30 cellular contexts compared by ENCODE assay signal in the genomic region with DNA sequence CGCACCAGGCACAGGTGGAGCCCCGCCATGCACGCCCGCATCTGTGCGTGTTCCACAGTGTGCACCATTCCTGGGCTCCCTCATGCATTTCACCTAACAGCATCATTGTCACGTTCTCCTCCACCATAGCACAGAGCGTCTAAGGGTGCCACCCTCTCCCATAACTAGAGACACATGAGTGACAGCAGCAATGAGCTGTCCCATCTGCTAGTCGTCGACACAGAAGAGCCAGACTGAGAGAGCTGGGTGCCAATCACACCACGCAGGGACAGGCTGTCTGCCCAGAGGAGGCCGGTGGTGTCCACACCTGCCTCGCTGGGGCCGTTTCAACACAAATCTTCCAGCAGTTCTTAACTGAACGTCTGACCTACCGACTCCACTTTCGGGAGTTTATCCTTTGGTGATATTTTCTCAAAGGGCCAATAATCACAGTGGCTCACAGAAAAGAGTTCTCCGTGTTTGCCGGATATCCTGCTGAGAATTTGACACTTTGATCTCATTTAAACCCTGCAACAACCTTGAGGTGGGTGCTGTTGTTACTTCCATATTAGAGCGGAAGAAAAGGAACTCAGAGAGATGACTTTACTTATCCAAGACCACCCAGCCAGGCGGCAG. TPM values are rescaled to one million over a fixed set of nuclear protein-coding genes. Genes with fewer than 3 reads are reported as not detected.
"Had no signal": no experiment of that assay in that cellular context is flagged by ENCODE, and none has a peak within 500 bp of the region (broad histone marks: within the 10 kb centered on the region; RNA-seq: fewer than 3 reads in every experiment).

No MANE protein-coding gene starts in this region.

- H3K4me3 ChIP-seq: adrenal gland, breast epithelium, PC-9 had no signal

- H3K4me1 ChIP-seq: adrenal gland, breast epithelium had no signal

- H3K36me3 ChIP-seq: adrenal gland, breast epithelium, WERI-Rb-1 had no signal

- H3K9me3 ChIP-seq: adrenal gland, breast epithelium had no signal

- H3K36me3 Mint-ChIP-seq: activated naive CD4-positive, alpha-beta T cell treated with anti-CD3 and anti-CD28 coated beads, Interleukin-2, amount 10 ng/mL, durations not matched to agents 7 days and 5 days; activated naive CD8-positive, alpha-beta T cell treated with anti-CD3 and anti-CD28 coated beads, Interleukin-2, amount 10 ng/mL, durations not matched to agents 7 days and 5 days had no signal

- H2AFZ ChIP-seq: PC-9 had no signal

- H3K27ac ChIP-seq: adrenal gland, breast epithelium, PC-9, WERI-Rb-1 had no signal

- H3K4me1 Mint-ChIP-seq: activated CD4-positive, alpha-beta memory T cell treated with anti-CD3 and anti-CD28 coated beads, Interleukin-2, amount 10 ng/mL, durations not matched to agents 7 days and 5 days; activated CD4-positive, alpha-beta T cell treated with anti-CD3 and anti-CD28 coated beads for 36 hours; activated naive CD4-positive, alpha-beta T cell treated with anti-CD3 and anti-CD28 coated beads, Interleukin-2, amount 10 ng/mL, durations not matched to agents 7 days and 5 days; activated naive CD8-positive, alpha-beta T cell treated with anti-CD3 and anti-CD28 coated beads, Interleukin-2, amount 10 ng/mL, durations not matched to agents 7 days and 5 days had no signal

- H3K27ac Mint-ChIP-seq: activated CD4-positive, alpha-beta memory T cell treated with anti-CD3 and anti-CD28 coated beads, Interleukin-2, amount 10 ng/mL, durations not matched to agents 7 days and 5 days; activated CD4-positive, alpha-beta T cell treated with anti-CD3 and anti-CD28 coated beads for 36 hours; activated naive CD4-positive, alpha-beta T cell treated with anti-CD3 and anti-CD28 coated beads, Interleukin-2, amount 10 ng/mL, durations not matched to agents 7 days and 5 days; activated naive CD8-positive, alpha-beta T cell treated with anti-CD3 and anti-CD28 coated beads, Interleukin-2, amount 10 ng/mL, durations not matched to agents 7 days and 5 days; activated T-helper 17 cell treated with anti-CD3 and anti-CD28 coated beads, Interleukin-2, amount 50 U/mL, for 72 hours had no signal

- ATAC-seq: activated CD4-positive, alpha-beta T cell treated with anti-CD3 and anti-CD28 coated beads for 36 hours; activated T-helper 17 cell treated with anti-CD3 and anti-CD28 coated beads, Interleukin-2, amount 50 U/mL, for 72 hours had no signal

- H3K9me3 Mint-ChIP-seq: activated CD4-positive, alpha-beta memory T cell treated with anti-CD3 and anti-CD28 coated beads, Interleukin-2, amount 10 ng/mL, durations not matched to agents 7 days and 5 days; activated naive CD4-positive, alpha-beta T cell treated with anti-CD3 and anti-CD28 coated beads, Interleukin-2, amount 10 ng/mL, durations not matched to agents 7 days and 5 days; activated naive CD8-positive, alpha-beta T cell treated with anti-CD3 and anti-CD28 coated beads, Interleukin-2, amount 10 ng/mL, durations not matched to agents 7 days and 5 days; activated T-helper 17 cell treated with anti-CD3 and anti-CD28 coated beads, Interleukin-2, amount 50 U/mL, for 72 hours had no signal

- DNase-seq: activated CD4-positive, alpha-beta memory T cell treated with anti-CD3 and anti-CD28 coated beads, Interleukin-2, amount 10 ng/mL, durations not matched to agents 7 days and 5 days; activated CD4-positive, alpha-beta T cell treated with anti-CD3 and anti-CD28 coated beads for 36 hours; activated CD4-positive, alpha-beta T cell treated with anti-CD3 and anti-CD28 coated beads, Interleukin-2, amount 50 U/mL, for 1 hour; activated gamma-delta T cell; activated naive CD4-positive, alpha-beta T cell treated with anti-CD3 and anti-CD28 coated beads, Interleukin-2, amount 10 ng/mL, durations not matched to agents 7 days and 5 days; activated naive CD8-positive, alpha-beta T cell treated with anti-CD3 and anti-CD28 coated beads, Interleukin-2, amount 10 ng/mL, durations not matched to agents 7 days and 5 days; activated T-cell treated with anti-CD3 and anti-CD28 coated beads for 4 hours; activated T-cell treated with anti-CD3 and anti-CD28 coated beads, Interleukin-2, amount 50 U/mL, for 48 hours; adrenal gland; anterior cingulate cortex; caudate nucleus; KBM-7; NCI-H1105 treated with DMSO at 0.1 percent for 48 hours; NCI-H1436 treated with DMSO at 0.1 percent for 48 hours; NCI-H187 treated with DMSO at 0.1 percent for 48 hours; NCI-H2081 treated with DMSO at 0.1 percent for 48 hours; NCI-H446; NCI-H524; PC-9; SHP77 treated with DMSO at 0.1 percent for 48 hours; T-helper 2 cell; T1000; WERI-Rb-1 had no signal

- H3K4me2 ChIP-seq: PC-9 had no signal

- H3K4me3 Mint-ChIP-seq: activated CD4-positive, alpha-beta memory T cell treated with anti-CD3 and anti-CD28 coated beads, Interleukin-2, amount 10 ng/mL, durations not matched to agents 7 days and 5 days; activated CD4-positive, alpha-beta T cell treated with anti-CD3 and anti-CD28 coated beads for 36 hours; activated naive CD4-positive, alpha-beta T cell treated with anti-CD3 and anti-CD28 coated beads, Interleukin-2, amount 10 ng/mL, durations not matched to agents 7 days and 5 days; activated naive CD8-positive, alpha-beta T cell treated with anti-CD3 and anti-CD28 coated beads, Interleukin-2, amount 10 ng/mL, durations not matched to agents 7 days and 5 days; activated T-helper 17 cell treated with anti-CD3 and anti-CD28 coated beads, Interleukin-2, amount 50 U/mL, for 72 hours had no signal

RNA-seq across cellular contexts. Expression of a gene that starts 16.1 kb away (rescaled TPM):
- total RNA-seq: PC-9 had no signal

RNA-seq across cellular contexts. Expression of a gene that starts 19.6 kb away (rescaled TPM):
- total RNA-seq: activated CD4-positive, alpha-beta memory T cell treated with anti-CD3 and anti-CD28 coated beads, Interleukin-2, amount 10 ng/mL, durations not matched to agents 7 days and 5 days; activated CD4-positive, alpha-beta T cell treated with anti-CD3 and anti-CD28 coated beads for 36 hours; activated CD8-positive, alpha-beta memory T cell treated with anti-CD3 and anti-CD28 coated beads for 36 hours; activated naive CD8-positive, alpha-beta T cell treated with anti-CD3 and anti-CD28 coated beads, Interleukin-2, amount 10 ng/mL, durations not matched to agents 7 days and 5 days; activated T-helper 17 cell treated with anti-CD3 and anti-CD28 coated beads, Interleukin-2, amount 50 U/mL, for 72 hours; PC-9 had no signal

RNA-seq across cellular contexts. Expression of a gene that starts 31.0 kb away (rescaled TPM):
- total RNA-seq: activated CD4-positive, alpha-beta memory T cell treated with anti-CD3 and anti-CD28 coated beads, Interleukin-2, amount 10 ng/mL, durations not matched to agents 7 days and 5 days; activated CD4-positive, alpha-beta T cell treated with anti-CD3 and anti-CD28 coated beads for 36 hours; activated CD8-positive, alpha-beta memory T cell treated with anti-CD3 and anti-CD28 coated beads for 36 hours; activated naive CD8-positive, alpha-beta T cell treated with anti-CD3 and anti-CD28 coated beads, Interleukin-2, amount 10 ng/mL, durations not matched to agents 7 days and 5 days; activated T-helper 17 cell treated with anti-CD3 and anti-CD28 coated beads, Interleukin-2, amount 50 U/mL, for 72 hours; adrenal gland; breast epithelium; cerebellum; LHCN-M2; M059J; PC-9; SK-MEL-5 had no signal
- polyA plus RNA-seq: adrenal gland had no signal

RNA-seq across cellular contexts. Expression of a gene that starts 51.0 kb away (rescaled TPM):
- total RNA-seq: activated CD4-positive, alpha-beta memory T cell treated with anti-CD3 and anti-CD28 coated beads, Interleukin-2, amount 10 ng/mL, durations not matched to agents 7 days and 5 days; activated CD4-positive, alpha-beta T cell treated with anti-CD3 and anti-CD28 coated beads for 36 hours; activated CD8-positive, alpha-beta memory T cell treated with anti-CD3 and anti-CD28 coated beads for 36 hours; activated naive CD8-positive, alpha-beta T cell treated with anti-CD3 and anti-CD28 coated beads, Interleukin-2, amount 10 ng/mL, durations not matched to agents 7 days and 5 days; activated T-helper 17 cell treated with anti-CD3 and anti-CD28 coated beads, Interleukin-2, amount 50 U/mL, for 72 hours; adrenal gland; breast epithelium; cerebellum; LHCN-M2; M059J; PC-9; SK-MEL-5 had no signal
- polyA plus RNA-seq: adrenal gland had no signal
